Comparison of ENCODE assay signal across 19 cellular contexts in genomic region chr16:2528161-2529060, GRCh38. TPM values are rescaled to one million over a fixed set of nuclear protein-coding genes. Genes with fewer than 3 reads are reported as not detected.
"Had no signal": no experiment of that assay in that cellular context is flagged by ENCODE, and none has a peak within 500 bp of the region (broad histone marks: within the 10 kb centered on the region; RNA-seq: fewer than 3 reads in every experiment).

No MANE protein-coding gene starts in this region.

- H3K4me1 ChIP-seq: uterus had no signal

- H3K9me3 ChIP-seq: gastrocnemius medialis, heart left ventricle, pancreas, tibial artery, uterus had no signal

- H3K4me3 ChIP-seq: dorsolateral prefrontal cortex, gastrocnemius medialis, heart left ventricle, pancreas, tibial artery, uterus had no signal

- H3K36me3 ChIP-seq: uterus had no signal

- DNase-seq: activated effector memory CD4-positive, alpha-beta T cell treated with Interleukin-2 at 50 U/mL for 16 hours; activated naive CD4-positive, alpha-beta T cell treated with anti-CD3 and anti-CD28 coated beads, Interleukin-2, amount 50 U/mL, for 16 hours; dorsolateral prefrontal cortex; gastrocnemius medialis; mesendoderm; stimulated activated CD4-positive, alpha-beta T cell treated with anti-CD3 and anti-CD28 coated beads, Interleukin-15, amount 100 ng/mL, for 24 hours; stimulated activated CD4-positive, alpha-beta T cell treated with anti-CD3 and anti-CD28 coated beads, Interleukin-4, amount 100 ng/mL, for 24 hours; stimulated activated naive CD4-positive, alpha-beta T cell; SW 1271; tibial artery had no signal

- H3K27ac ChIP-seq: gastrocnemius medialis, heart left ventricle, pancreas, tibial artery, uterus had no signal

- FAIRE-seq: astrocyte, pancreas had no signal

- ATAC-seq: gastrocnemius medialis, heart left ventricle, left colon, pancreas had no signal

- H3K27me3 ChIP-seq: dorsolateral prefrontal cortex, gastrocnemius medialis, heart left ventricle, pancreas, tibial artery, uterus had no signal

RNA-seq across cellular contexts. Expression of gene CEMP1, which starts 2.8 kb away (rescaled TPM):
- total RNA-seq: activated CD8-positive, alpha-beta memory T cell treated with anti-CD3 and anti-CD28 coated beads for 36 hours; astrocyte; bronchial epithelial cell; gastrocnemius medialis; neural crest cell; subcutaneous adipose tissue had no signal
